ENCODE assay signal across 20 cellular contexts in genomic region chr14:90808759-90809529, GRCh38. TPM values are rescaled to one million over a fixed set of nuclear protein-coding genes. Genes with fewer than 3 reads are reported as not detected.
DNase-seq lines count a peak whose midpoint lies in the region; ATAC-seq and TF ChIP-seq lines count a peak whose summit lies in the region.
"Had no signal": no experiment of that assay in that cellular context is flagged by ENCODE, and none has a peak within 500 bp of the region (broad histone marks: within the 10 kb centered on the region; RNA-seq: fewer than 3 reads in every experiment).

No MANE protein-coding gene starts in this region.

- H3K4me1 ChIP-seq in esophagus muscularis mucosa (peaks cover 54 to 91% (median 60%) of the 10 kb centered on the region in 4 donors), psoas muscle (peaks cover 60% of the 10 kb centered on the region)
- H3K4me1 ChIP-seq: colonic mucosa, SJSA1 had no signal

- no peaks in the 10 kb centered on the region for H3K9me3 Mint-ChIP-seq in mesothelial cell of epicardium
- H3K9me3 Mint-ChIP-seq: activated naive CD8-positive, alpha-beta T cell treated with anti-CD3 and anti-CD28 coated beads for 36 hours; GM23338; stimulated activated effector memory CD8-positive, alpha-beta T cell treated with anti-CD3 and anti-CD28 coated beads, Interleukin-12 subunit alpha, Interleukin-12 subunit beta, amount 100 ng/mL, for 72 hours had no signal

- H3K36me3 Mint-ChIP-seq in mesothelial cell of epicardium: no peaks in the 10 kb centered on the region
- H3K36me3 Mint-ChIP-seq: activated naive CD8-positive, alpha-beta T cell treated with anti-CD3 and anti-CD28 coated beads for 36 hours; stimulated activated effector memory CD8-positive, alpha-beta T cell treated with anti-CD3 and anti-CD28 coated beads, Interleukin-12 subunit alpha, Interleukin-12 subunit beta, amount 100 ng/mL, for 72 hours had no signal

- WGBS in esophagus muscularis mucosa: 85% methylated on average over 15 of the region's 15 CpGs
- 85 to 86% (median 86%) methylated on average over 15 of the region's 15 CpGs for WGBS in psoas muscle, 3 donors

- H3K27ac ChIP-seq in esophagus muscularis mucosa (replicated peaks in 1 of 4) (peak overlapping the region; percentile 52 to 71 (median 60)), psoas muscle (peak overlapping the region; percentile 52)
- H3K27ac ChIP-seq: colonic mucosa, left lung, SJSA1, thoracic aorta had no signal

- intact Hi-C loops in esophagus muscularis mucosa (cut with DNase I): no loop called here
- intact Hi-C loops in psoas muscle (cut with DNase I): no loop called here

- no peak for TF ChIP-seq POLR2A in esophagus muscularis mucosa (IDR thresholded peaks at IDR 0.05; ENCODE audit: low read depth)

- peaks cover 27% of the 10 kb centered on the region for H3K4me1 Mint-ChIP-seq in mesothelial cell of epicardium
- H3K4me1 Mint-ChIP-seq: activated naive CD8-positive, alpha-beta T cell treated with anti-CD3 and anti-CD28 coated beads for 36 hours; stimulated activated effector memory CD8-positive, alpha-beta T cell treated with anti-CD3 and anti-CD28 coated beads, Interleukin-12 subunit alpha, Interleukin-12 subunit beta, amount 100 ng/mL, for 72 hours had no signal

- H3K9me3 ChIP-seq in esophagus muscularis mucosa: no peaks in the 10 kb centered on the region
- H3K9me3 ChIP-seq in psoas muscle: no peaks in the 10 kb centered on the region
- H3K9me3 ChIP-seq: body of pancreas, colonic mucosa, left lung, SJSA1, thoracic aorta had no signal

- no peaks in the 10 kb centered on the region for H3K27me3 Mint-ChIP-seq in mesothelial cell of epicardium (ENCODE audit: low read depth)
- H3K27me3 Mint-ChIP-seq: activated naive CD8-positive, alpha-beta T cell treated with anti-CD3 and anti-CD28 coated beads for 36 hours had no signal

- no peak for TF ChIP-seq EP300 in esophagus muscularis mucosa (IDR thresholded peaks at IDR 0.05)

- DNase-seq in EL: peak; percentile 46
- DNase-seq in NAMALWA (ENCODE audit: low spot score): peak; percentile 11
- DNase-seq in esophagus muscularis mucosa (ENCODE audit: extremely low spot score): no peak
- peak in 1 of 2 donors; percentile 28 for DNase-seq in psoas muscle
- no peak for DNase-seq in amniotic stem cell (lab: John Stamatoyannopoulos, UW)
- DNase-seq in NOMO-1 treated with DMSO at 0.1 percent for 48 hours (lab: John Stamatoyannopoulos, UW; ENCODE audit: unreplicated experiment): no peak
- DNase-seq in mesothelial cell of epicardium (ENCODE audit: low spot score in 2 of 2, unreplicated experiment in 2 of 2): no peak
- DNase-seq: activated CD4-positive, CD25-positive, alpha-beta regulatory T cell treated with anti-CD3 and anti-CD28 coated beads, Interleukin-2, amount 50 U/mL, for 72 hours; activated naive CD8-positive, alpha-beta T cell treated with anti-CD3 and anti-CD28 coated beads for 36 hours; body of pancreas; colonic mucosa; left lung; NCI-H1417 treated with DMSO at 0.1 percent for 48 hours; NCI-H2171 treated with DMSO at 0.1 percent for 48 hours; T-helper 2 cell had no signal

- no peak overlapping the region for H3K27ac Mint-ChIP-seq in mesothelial cell of epicardium
- H3K27ac Mint-ChIP-seq: activated naive CD8-positive, alpha-beta T cell treated with anti-CD3 and anti-CD28 coated beads for 36 hours; GM23338 had no signal

- peaks cover 0 to 3% (median 0%) of the 10 kb centered on the region in 4 donors for H3K36me3 ChIP-seq in esophagus muscularis mucosa
- H3K36me3 ChIP-seq in psoas muscle (ENCODE audit: insufficient read depth in 1 of 2, low read depth in 1 of 2): no peaks in the 10 kb centered on the region
- H3K36me3 ChIP-seq: colonic mucosa, left lung, SJSA1, thoracic aorta had no signal

- no peak overlapping the region for H3K4me3 Mint-ChIP-seq in mesothelial cell of epicardium
- H3K4me3 Mint-ChIP-seq: activated naive CD8-positive, alpha-beta T cell treated with anti-CD3 and anti-CD28 coated beads for 36 hours; GM23338; stimulated activated effector memory CD8-positive, alpha-beta T cell treated with anti-CD3 and anti-CD28 coated beads, Interleukin-12 subunit alpha, Interleukin-12 subunit beta, amount 100 ng/mL, for 72 hours had no signal

- ATAC-seq in psoas muscle (no peak), GM19324 (IDR thresholded peaks at IDR 0.05; ENCODE audit: low FRiP score, unreplicated experiment) (no peak)
- ATAC-seq: body of pancreas; GM23338; left lung; stimulated activated effector memory CD8-positive, alpha-beta T cell treated with anti-CD3 and anti-CD28 coated beads, Interleukin-12 subunit alpha, Interleukin-12 subunit beta, amount 100 ng/mL, for 72 hours had no signal

- no peak overlapping the region for H3K4me3 ChIP-seq in esophagus muscularis mucosa
- H3K4me3 ChIP-seq in psoas muscle: no peak overlapping the region
- H3K4me3 ChIP-seq: body of pancreas, colonic mucosa, GM23338, left lung, SJSA1, thoracic aorta had no signal

- no peak for TF ChIP-seq CTCF in esophagus muscularis mucosa (IDR thresholded peaks at IDR 0.05)
- TF ChIP-seq CTCF in psoas muscle (IDR thresholded peaks at IDR 0.05): no peak
- TF ChIP-seq CTCF in mesothelial cell of epicardium (IDR thresholded peaks at IDR 0.05; ENCODE audit: unreplicated experiment): no peak

- H3K27me3 ChIP-seq in esophagus muscularis mucosa (no peaks in the 10 kb centered on the region), psoas muscle (ENCODE audit: insufficient read depth in 3 of 3, low read length in 2 of 3) (no peaks in the 10 kb centered on the region)
- H3K27me3 ChIP-seq: body of pancreas, colonic mucosa, left lung, SJSA1 had no signal

RNA-seq across cellular contexts. Expression of gene TTC7B, which starts 7.3 kb away (rescaled TPM):
- total RNA-seq in esophagus muscularis mucosa (100 to 1,000 TPM in 2 of 4 donors, 10 to 100 TPM in 2; 54.4 to 148 (median 113) TPM), psoas muscle (10 to 100 TPM; 59.0 to 97.0 (median 75.3) TPM), mesothelial cell of epicardium (46.0 to 56.5 TPM (median 48.9 TPM) in 3 replicates)
- 10 to 100 TPM; 18.9 to 38.0 (median 30.2) TPM for polyA plus RNA-seq in psoas muscle

Comparison
In these comparisons a context has a peak if more than half of its experiments do, and no peak if none do; other contexts are left out.
1. DNase-seq: peak in EL (single experiment) and NAMALWA (single experiment); none in esophagus muscularis mucosa (single experiment), amniotic stem cell (single experiment), NOMO-1 treated with DMSO at 0.1 percent for 48 hours (single experiment) and mesothelial cell of epicardium (0 of 2).